ENCODE assay signal across 20 cellular contexts in the genomic region with DNA sequence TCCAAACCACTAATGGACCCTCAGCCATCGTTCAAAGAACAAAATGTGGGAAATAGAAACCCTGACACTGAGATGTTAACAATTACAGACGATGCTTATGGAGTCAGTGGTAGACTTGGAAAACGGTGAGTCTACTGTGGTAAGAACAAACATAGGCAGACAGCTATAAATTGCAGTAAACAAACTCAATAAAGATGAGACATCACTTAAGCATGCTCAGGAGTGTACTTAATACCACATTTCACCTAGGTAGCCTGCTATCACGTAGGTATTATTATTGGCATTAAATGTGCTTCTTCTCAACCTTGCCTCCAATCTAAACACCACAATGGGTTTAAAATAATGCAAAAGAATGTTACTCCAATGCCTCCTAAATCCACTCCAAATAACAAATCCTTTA. TPM values are rescaled to one million over a fixed set of nuclear protein-coding genes. Genes with fewer than 3 reads are reported as not detected.
A peak's percentile ranks its signal among the peaks of the same experiment; 100 is the strongest.
DNase-seq lines count a peak whose midpoint lies in the region; ATAC-seq, FAIRE-seq and TF ChIP-seq lines count a peak whose summit lies in the region.
"Had no signal": no experiment of that assay in that cellular context is flagged by ENCODE, and none has a peak within 500 bp of the region (broad histone marks: within the 10 kb centered on the region; RNA-seq: fewer than 3 reads in every experiment).

No MANE protein-coding gene starts in this region.

- H3K4me2 ChIP-seq in A549, result peak overlapping the region; percentile 91
- H3K4me2 ChIP-seq: BLaER1 treated with 17β-estradiol and CSF1 and Interleukin-3, amounts not matched to agents 10 nM and 100 nM had no signal

- no peak overlapping the region; a peak in 1 of 6 replicates for H3K27ac ChIP-seq in A549
- H3K27ac ChIP-seq in ACC112 (ENCODE audit: low read depth, low read length), result no peak overlapping the region
- peak overlapping the region; percentile 99 for H3K27ac ChIP-seq in Panc1 (ENCODE audit: low read length)
- H3K27ac ChIP-seq: BLaER1 treated with 17β-estradiol and CSF1 and Interleukin-3, amounts not matched to agents 10 nM and 100 nM; upper lobe of right lung had no signal

- H2AFZ ChIP-seq in ACC112 (ENCODE audit: low read length, unreplicated experiment), result no peak overlapping the region

- peaks cover 15% of the 10 kb centered on the region for H3K79me2 ChIP-seq in ACC112 (ENCODE audit: control insufficient read depth, insufficient read depth, low read length, unreplicated experiment)

- H3K4me3 ChIP-seq in A549 (no peak overlapping the region), ACC112 (ENCODE audit: low read depth, low read length) (peak overlapping the region; percentile 89), Panc1 (ENCODE audit: low read depth in 2 of 2, low read length in 2 of 2) (peak overlapping the region; percentile 63 to 83), epithelial cell of proximal tubule (ENCODE audit: low read depth, low read length) (peak overlapping the region; percentile 93)
- H3K4me3 ChIP-seq: BLaER1 treated with 17β-estradiol and CSF1 and Interleukin-3, amounts not matched to agents 10 nM and 100 nM; upper lobe of right lung had no signal

- BruUV-seq in Panc1 (replicated peaks; lab: Mats Ljungman, UMichigan), result no TSS peak

- no peaks in the 10 kb centered on the region for H3K36me3 ChIP-seq in ACC112 (ENCODE audit: insufficient read depth, low read length)
- H3K36me3 ChIP-seq in Panc1 (ENCODE audit: control insufficient read depth, insufficient read depth, low read length), result no peaks in the 10 kb centered on the region
- H3K36me3 ChIP-seq: BLaER1 treated with 17β-estradiol and CSF1 and Interleukin-3, amounts not matched to agents 10 nM and 100 nM; upper lobe of right lung had no signal

- TF ChIP-seq RAD21 in A549 (conservative IDR thresholded peaks at IDR 0.05 in 1 of 2, IDR thresholded peaks at IDR 0.05 in 1 of 2), result no peak

- no peak for TF ChIP-seq POLR2A in A549 (IDR thresholded peaks at IDR 0.05; ENCODE audit: low read length)

- intact Hi-C loops in Panc1 (cut with micrococcal nuclease; ENCODE audit: unreplicated experiment), result no loop called here

- H3K4me1 ChIP-seq in A549 (peaks cover 28% of the 10 kb centered on the region), ACC112 (ENCODE audit: control insufficient read depth, insufficient read depth, low read length, unreplicated experiment) (peaks cover 19% of the 10 kb centered on the region), Panc1 (ENCODE audit: control insufficient read depth, insufficient read depth, low read length) (peaks cover 54% of the 10 kb centered on the region)

- no peaks in the 10 kb centered on the region for H3K27me3 ChIP-seq in ACC112 (ENCODE audit: insufficient read depth, low read length)
- H3K27me3 ChIP-seq in Panc1 (ENCODE audit: control insufficient read depth, insufficient read depth, low read length), result no peaks in the 10 kb centered on the region
- H3K27me3 ChIP-seq: upper lobe of right lung had no signal

- no peak for FAIRE-seq in A549 (lab: Jason Lieb, UNC)

- H3K9me3 ChIP-seq in A549 (no peaks in the 10 kb centered on the region), Panc1 (ENCODE audit: control insufficient read depth, insufficient read depth, low read depth, low read length) (no peaks in the 10 kb centered on the region)
- H3K9me3 ChIP-seq: BLaER1 treated with 17β-estradiol and CSF1 and Interleukin-3, amounts not matched to agents 10 nM and 100 nM; upper lobe of right lung had no signal

- CTCF ChIA-PET in A549 (lab: Yijun Ruan, JAX), result no interaction called here
- CTCF ChIA-PET in Panc1 (lab: Charles Lee), result interaction anchor here (0.6 kb wide), 1 partner anchor 9 kb away, joined by 3 read pairs; no protein-coding TSS in a partner anchor

- POLR2A ChIA-PET in A549 (lab: Yijun Ruan, JAX) (no interaction called here), Panc1 (lab: Charles Lee) (no interaction called here)

- in situ Hi-C loops in Panc1 (cut with HindIII; ENCODE audit: low pct_unique_long_range_greater_than_20kb, low sequenced_read_pairs), result no loop called here

- no peak for ATAC-seq in A549
- no peak for ATAC-seq in Panc1
- ATAC-seq in GM19452 (IDR thresholded peaks at IDR 0.05; ENCODE audit: unreplicated experiment), result no peak
- no peak for ATAC-seq in GM19351 (IDR thresholded peaks at IDR 0.05; ENCODE audit: unreplicated experiment)
- ATAC-seq: left lobe of liver, T-helper 17 cell, upper lobe of right lung had no signal

- DNase-seq in A549 (ENCODE audit: low read depth in 1 of 2, low spot score in 1 of 2) (peak in 1 of 2 experiments; percentile 42), Panc1 (ENCODE audit: low read depth, low spot score) (no peak), epithelial cell of proximal tubule (ENCODE audit: low read depth) (no peak), OCI-M1 (lab: John Stamatoyannopoulos, UW) (no peak)
- DNase-seq in activated CD8-positive, alpha-beta memory T cell treated with anti-CD3 and anti-CD28 coated beads, Interleukin-2, amount 50 U/mL, for 48 hours, result no peak
- DNase-seq: amygdala; endodermal cell; foreskin fibroblast; MV-4-11; NCI-H2081 treated with DMSO at 0.1 percent for 48 hours; posterior cingulate gyrus; SHP77; stimulated activated naive CD4-positive, alpha-beta T cell treated with Interleukin-2 at 50 U/mL for 16 hours; T-helper 17 cell; upper lobe of right lung had no signal

- no peak for TF ChIP-seq CTCF in A549 (IDR thresholded peaks at IDR 0.05)
- TF ChIP-seq CTCF in Panc1 (IDR thresholded peaks at IDR 0.05), result no peak
- TF ChIP-seq CTCF in epithelial cell of proximal tubule (conservative IDR thresholded peaks at IDR 0.05; ENCODE audit: low read depth, low read length), result no peak

- WGBS in A549 (ENCODE audit: missing lambda C conversion rate), result 17% methylated on average over 4 of the region's 4 CpGs

- TF ChIP-seq EP300 in A549 (IDR thresholded peaks at IDR 0.05), result no peak

TF ChIP-seq in A549, 52 proteins besides CTCF, POLR2A, EP300 and RAD21:
- TF ChIP-seq FOSL2 (IDR thresholded peaks at IDR 0.05), result no peak
- TF ChIP-seq FOSL2 (CRISPR knock-in tag; IDR thresholded peaks at IDR 0.05), result peak; percentile 52
- no peak for TF ChIP-seq MYC (IDR thresholded peaks at IDR 0.05; ENCODE audit: borderline replicate concordance, low read length)
- peak; percentile 58; the same call in 1 of the 2 replicates for TF ChIP-seq GATA3 (IDR thresholded peaks at IDR 0.05; ENCODE audit: borderline replicate concordance)

RNA-seq across cellular contexts. Expression of a gene that starts 2.5 kb away (rescaled TPM):
- 17.0 and 20.2 TPM in 2 replicates for polyA plus RNA-seq in A549 (2011; rRNA removed)
- polyA plus RNA-seq in A549 (2012; cell fraction: cytosol; rRNA removed), result 7.7 and 10.9 TPM in 2 replicates
- 9.6 and 17.4 TPM in 2 replicates for polyA plus RNA-seq in A549 (2012; cell fraction: nucleus; rRNA removed)
- 8.8 to 9.7 TPM (median 9.2 TPM) in 3 replicates for polyA plus RNA-seq in A549 (2017; fragmentation: RNase III; extraction: RNeasy Plus Mini Kit Qiagen cat#74134 plus additional on column Dnase treatment)
- polyA minus RNA-seq in A549 (2011; rRNA and poly(A)+ RNA removed), result 44.9 and 45.5 TPM in 2 replicates
- 88.1 TPM for total RNA-seq in Panc1 (2021; ENCODE audit: unreplicated experiment)
- 65.0 TPM for polyA plus RNA-seq in Panc1 (2012; ENCODE audit: insufficient read length)
- total RNA-seq in epithelial cell of proximal tubule, result 17.5 and 33.6 TPM in 2 replicates

RNA-seq across cellular contexts. Expression of a gene that starts 3.0 kb away (rescaled TPM):
- 2.4 and 3.0 TPM in 2 replicates for polyA plus RNA-seq in A549 (2011; rRNA removed)
- polyA plus RNA-seq in A549 (2012; cell fraction: cytosol; rRNA removed), result 0.41 and 0.65 TPM in 2 replicates
- 0.21 and 0.22 TPM in 2 replicates for polyA plus RNA-seq in A549 (2012; cell fraction: nucleus; rRNA removed)
- 1.3 to 1.6 TPM (median 1.6 TPM) in 3 replicates for polyA plus RNA-seq in A549 (2017; fragmentation: RNase III; extraction: RNeasy Plus Mini Kit Qiagen cat#74134 plus additional on column Dnase treatment)
- polyA minus RNA-seq in A549 (2011; rRNA and poly(A)+ RNA removed), result 3.3 and 4.1 TPM in 2 replicates
- 8.9 TPM for total RNA-seq in Panc1 (2021; ENCODE audit: unreplicated experiment)
- polyA plus RNA-seq in Panc1 (2012; ENCODE audit: insufficient read length), result 7.2 TPM
- 0.29 and 3.2 TPM in 2 replicates for total RNA-seq in epithelial cell of proximal tubule
- total RNA-seq: left lobe of liver had no signal
